Comparison of ENCODE assay signal across 17 cellular contexts in genomic region chr4:23660865-23661264, GRCh38.
DNase-seq lines count a peak whose midpoint lies in the region; FAIRE-seq and TF ChIP-seq lines count a peak whose summit lies in the region.
"Had no signal": no experiment of that assay in that cellular context is flagged by ENCODE, and none has a peak within 500 bp of the region (broad histone marks: within the 10 kb centered on the region; RNA-seq: fewer than 3 reads in every experiment).

No MANE protein-coding gene starts in this region.

- CTCF ChIA-PET in H1 (lab: Charles Lee; ENCODE audit: partially characterized antibody), result interaction anchor here (0.9 to 1.2 kb wide), 7 partner anchors 11 to 530 kb away, joined by 3 to 5 read pairs (median 3); no protein-coding TSS in a partner anchor

- H4K20me1 ChIP-seq in OCI-LY3 (ENCODE audit: insufficient read depth, low read length) (no peaks in the 10 kb centered on the region), H1 (replicated peaks in 1 of 2; ENCODE audit: control insufficient read depth in 1 of 2, insufficient read depth in 2 of 2, low read length in 2 of 2) (no peaks in the 10 kb centered on the region)

- H3K9me3 ChIP-seq in OCI-LY3 (ENCODE audit: insufficient read depth, low read length) (no peaks in the 10 kb centered on the region), H1 (ENCODE audit: insufficient read depth in 2 of 2, low read depth in 1 of 2, low read length in 1 of 2) (no peaks in the 10 kb centered on the region)
- H3K9me3 ChIP-seq: Caco-2 had no signal

- no peak overlapping the region for H3K9ac ChIP-seq in OCI-LY3 (ENCODE audit: low read length)
- H3K9ac ChIP-seq in H1 (replicated peaks in 1 of 4; ENCODE audit: extremely low read depth in 1 of 4, low read depth in 3 of 4, low read length in 3 of 4), result no peak overlapping the region

- H3K14ac ChIP-seq in H1 (ENCODE audit: insufficient read length), result no peak overlapping the region

- H4K91ac ChIP-seq in H1 (replicated peaks; ENCODE audit: insufficient read length, low read length), result no peak overlapping the region

- no peaks in the 10 kb centered on the region for H3K27me3 ChIP-seq in OCI-LY3 (ENCODE audit: low read depth, low read length)
- H3K27me3 ChIP-seq in H1 (replicated peaks in 1 of 4; ENCODE audit: control insufficient read depth in 3 of 4, extremely low read depth in 1 of 4, insufficient read depth in 3 of 4, low read length in 3 of 4), result peaks cover 0 to 1% (median 0%) of the 10 kb centered on the region in 4 experiments; a peak in 1 of 7 replicates

- H2BK120ac ChIP-seq in H1 (replicated peaks; ENCODE audit: low read depth, low read length), result no peak overlapping the region

- H2BK12ac ChIP-seq in H1 (ENCODE audit: low read depth, low read length), result no peak overlapping the region

- POLR2A ChIA-PET in H1 (lab: Charles Lee; ENCODE audit: partially characterized antibody), result no interaction called here

- DNase-seq in GM12864 (ENCODE audit: low read depth), result no peak
- no peak for DNase-seq in H1 (ENCODE audit: low read depth in 1 of 2, low spot score in 2 of 2)
- no peak for DNase-seq in 8988T
- DNase-seq in ecto neural progenitor cell (ENCODE audit: low spot score), result no peak
- DNase-seq in kidney glomerular epithelial cell (lab: John Stamatoyannopoulos, UW), result no peak
- DNase-seq: ACHN, Caco-2, KBM-7, MV-4-11, NCI-H1417, NCI-H2029, NCI-H345, NCI-H524 treated with DMSO at 0.1 percent for 48 hours, SHP77 treated with DMSO at 0.1 percent for 48 hours had no signal

- H3K23me2 ChIP-seq in H1 (ENCODE audit: low read depth, low read length), result no peaks in the 10 kb centered on the region

- no peak overlapping the region for H3K27ac ChIP-seq in 22Rv1
- no peak overlapping the region for H3K27ac ChIP-seq in OCI-LY3 (ENCODE audit: low read length)
- no peak overlapping the region for H3K27ac ChIP-seq in H1 (ENCODE audit: low read depth, low read length)

- no peak for TF ChIP-seq POLR2A in H1 (IDR thresholded peaks at IDR 0.05; ENCODE audit: control extremely low read depth in 1 of 2, low read depth in 2 of 2, low read length in 2 of 2)

- H3K4me3 ChIP-seq in GM12864 (ENCODE audit: low read depth, low read length) (no peak overlapping the region), OCI-LY3 (ENCODE audit: low read length) (no peak overlapping the region), H1 (ENCODE audit: extremely low read depth in 1 of 4, insufficient read depth in 2 of 4, low read depth in 3 of 4, low read length in 4 of 4) (no peak overlapping the region)

- TF ChIP-seq CTCF in 22Rv1 (IDR thresholded peaks at IDR 0.05), result peak; percentile 38
- peak; percentile 8 for TF ChIP-seq CTCF in GM12864 (IDR thresholded peaks at IDR 0.05; ENCODE audit: low read depth, low read length, missing control alignments)
- TF ChIP-seq CTCF in OCI-LY3 (IDR thresholded peaks at IDR 0.05; ENCODE audit: low read depth, low read length), result peak; percentile 17; the same call in 1 of the 2 replicates
- peak in 2 of 3 experiments; percentile 11 to 25; a peak in 1 of 4 replicates for TF ChIP-seq CTCF in H1 (IDR thresholded peaks at IDR 0.05; ENCODE audit: control extremely low read depth in 1 of 3, insufficient read depth in 1 of 3, low read depth in 1 of 3, low read length in 3 of 3)

- H2AK5ac ChIP-seq in H1 (ENCODE audit: low read depth, low read length), result no peak overlapping the region

- H2BK15ac ChIP-seq in H1 (ENCODE audit: low read length), result no peak overlapping the region

- H2BK20ac ChIP-seq in H1 (ENCODE audit: low read length), result no peak overlapping the region

- H3K23ac ChIP-seq in H1 (ENCODE audit: insufficient read length), result no peak overlapping the region

- TF ChIP-seq RAD21 in H1 (IDR thresholded peaks at IDR 0.05 in 1 of 2, conservative IDR thresholded peaks at IDR 0.05 in 1 of 2; ENCODE audit: low read depth in 2 of 2, low read length in 2 of 2), result peak; percentile 20 to 40; a peak in 3 of 4 replicates

- H3K4me1 ChIP-seq in OCI-LY3 (ENCODE audit: low read length), result no peaks in the 10 kb centered on the region
- no peaks in the 10 kb centered on the region for H3K4me1 ChIP-seq in H1 (replicated peaks in 1 of 4; ENCODE audit: control insufficient read depth in 3 of 4, insufficient read depth in 4 of 4, low read length in 3 of 4)
- H3K4me1 ChIP-seq: Caco-2 had no signal

- H2BK5ac ChIP-seq in H1 (ENCODE audit: low read depth, low read length), result no peak overlapping the region

- H3K56ac ChIP-seq in H1 (replicated peaks; ENCODE audit: insufficient read length, low read depth, low read length), result no peak overlapping the region

- H3K18ac ChIP-seq in H1 (ENCODE audit: extremely low read depth, low read length), result no peak overlapping the region

- no peak for TF ChIP-seq EP300 in H1 (IDR thresholded peaks at IDR 0.05; ENCODE audit: borderline replicate concordance in 1 of 2, low read depth in 2 of 2, low read length in 2 of 2)

- H3K36me3 ChIP-seq in OCI-LY3 (replicated peaks; ENCODE audit: low read depth, low read length) (no peaks in the 10 kb centered on the region), H1 (ENCODE audit: control insufficient read depth in 2 of 4, insufficient read depth in 4 of 4, low read length in 3 of 4) (no peaks in the 10 kb centered on the region)

- no peaks in the 10 kb centered on the region for H3K79me1 ChIP-seq in H1 (ENCODE audit: low read depth, low read length)

- H3K4me2 ChIP-seq in OCI-LY3 (ENCODE audit: low read length), result no peak overlapping the region
- H3K4me2 ChIP-seq in H1 (ENCODE audit: insufficient read depth in 1 of 2, low read depth in 2 of 2, low read length in 2 of 2), result no peak overlapping the region

- H4K5ac ChIP-seq in H1 (ENCODE audit: insufficient read length, low read depth, low read length), result no peak overlapping the region

- H4K8ac ChIP-seq in H1 (ENCODE audit: extremely low read depth, insufficient read depth, low read length), result no peak overlapping the region

- H3K79me2 ChIP-seq in OCI-LY3 (ENCODE audit: low read length) (no peaks in the 10 kb centered on the region), H1 (ENCODE audit: control insufficient read depth in 1 of 2, insufficient read depth in 2 of 2, low read length in 2 of 2) (no peaks in the 10 kb centered on the region)

- WGBS in H1 (ENCODE audit: extremely low coverage in 1 of 2, insufficient coverage in 1 of 2, insufficient read length in 1 of 2, insufficient replicate concordance in 2 of 2, low coverage in 1 of 2, low lambda C conversion rate in 2 of 2, missing lambda C conversion rate in 1 of 2), 2 experiments, result 91% methylated on average over 2 of the region's 2 CpGs; no CpG with 5 or more reads in 1 of the 2 experiments

- FAIRE-seq in H1 (lab: Jason Lieb, UNC), result no peak
- FAIRE-seq: H54 had no signal

- H3K4ac ChIP-seq in H1 (replicated peaks; ENCODE audit: insufficient read length, low read depth, low read length), result no peak overlapping the region

- H2AFZ ChIP-seq in OCI-LY3 (ENCODE audit: low read depth, low read length) (no peak overlapping the region), H1 (ENCODE audit: low read length) (no peak overlapping the region)

TF ChIP-seq in H1, 55 proteins besides CTCF, POLR2A, EP300 and RAD21:
- no peak for TF ChIP-seq TCF12 (IDR thresholded peaks at IDR 0.05; ENCODE audit: low read depth, low read length)
- TF ChIP-seq RNF2 (IDR thresholded peaks at IDR 0.05; ENCODE audit: borderline replicate concordance, low read depth, low read length, missing control alignments, poor library complexity, severe bottlenecking), result no peak
- no peak for TF ChIP-seq TAF1 (IDR thresholded peaks at IDR 0.05; ENCODE audit: low read depth, low read length)
- TF ChIP-seq SP1 (IDR thresholded peaks at IDR 0.05; ENCODE audit: low read depth, low read length), result no peak
- TF ChIP-seq MAFK (IDR thresholded peaks at IDR 0.05; ENCODE audit: low read depth, low read length), result no peak
